Comparison of ENCODE assay signal across 18 cellular contexts in genomic region chr21:44333701-44334636, GRCh38. TPM values are rescaled to one million over a fixed set of nuclear protein-coding genes. Genes with fewer than 3 reads are reported as not detected.
"Had no signal": no experiment of that assay in that cellular context is flagged by ENCODE, and none has a peak within 500 bp of the region (broad histone marks: within the 10 kb centered on the region; RNA-seq: fewer than 3 reads in every experiment).

No MANE protein-coding gene starts in this region.

- H3K4me3 ChIP-seq: dorsolateral prefrontal cortex, transverse colon, vagina had no signal

- H3K9me3 Mint-ChIP-seq: activated naive CD4-positive, alpha-beta T cell treated with anti-CD3 and anti-CD28 coated beads for 36 hours; activated T-helper 17 cell treated with anti-CD3 and anti-CD28 coated beads, Interleukin-2, amount 50 U/mL, for 72 hours; natural killer cell treated with Interleukin-12 subunit alpha and Interleukin-12 subunit beta and Interleukin-15 and Interleukin-18, amount 100 ng/mL, for 72 hours had no signal

- H3K27ac Mint-ChIP-seq: activated naive CD4-positive, alpha-beta T cell treated with anti-CD3 and anti-CD28 coated beads for 36 hours; activated T-helper 17 cell treated with anti-CD3 and anti-CD28 coated beads, Interleukin-2, amount 50 U/mL, for 72 hours; natural killer cell treated with Interleukin-12 subunit alpha and Interleukin-12 subunit beta and Interleukin-15 and Interleukin-18, amount 100 ng/mL, for 72 hours had no signal

- H3K27me3 Mint-ChIP-seq: activated T-helper 17 cell treated with anti-CD3 and anti-CD28 coated beads, Interleukin-2, amount 50 U/mL, for 72 hours; natural killer cell treated with Interleukin-12 subunit alpha and Interleukin-12 subunit beta and Interleukin-15 and Interleukin-18, amount 100 ng/mL, for 72 hours had no signal

- H3K36me3 Mint-ChIP-seq: natural killer cell treated with Interleukin-12 subunit alpha and Interleukin-12 subunit beta and Interleukin-15 and Interleukin-18, amount 100 ng/mL, for 72 hours had no signal

- ATAC-seq: activated T-helper 17 cell treated with anti-CD3 and anti-CD28 coated beads, Interleukin-2, amount 50 U/mL, for 72 hours; natural killer cell treated with Interleukin-12 subunit alpha and Interleukin-12 subunit beta and Interleukin-15 and Interleukin-18, amount 100 ng/mL, for 72 hours; right cardiac atrium; stimulated activated naive CD8-positive, alpha-beta T cell treated with anti-CD3 and anti-CD28 coated beads, Interleukin-15, Interleukin-2, amounts not matched to agents 100 U/mL and 50 U/mL, for 24 hours had no signal

- H3K9me3 ChIP-seq: transverse colon, vagina had no signal

- H3K27ac ChIP-seq: transverse colon, vagina had no signal

- H3K4me3 Mint-ChIP-seq: activated naive CD4-positive, alpha-beta T cell treated with anti-CD3 and anti-CD28 coated beads for 36 hours; activated T-helper 17 cell treated with anti-CD3 and anti-CD28 coated beads, Interleukin-2, amount 50 U/mL, for 72 hours; natural killer cell treated with Interleukin-12 subunit alpha and Interleukin-12 subunit beta and Interleukin-15 and Interleukin-18, amount 100 ng/mL, for 72 hours had no signal

- FAIRE-seq: small intestine had no signal

- H3K27me3 ChIP-seq: dorsolateral prefrontal cortex, transverse colon, vagina had no signal

- DNase-seq: activated CD4-positive, alpha-beta T cell treated with anti-CD3 and anti-CD28 coated beads, Interleukin-2, amount 50 U/mL, for 1 hour; activated naive CD4-positive, alpha-beta T cell treated with anti-CD3 and anti-CD28 coated beads for 36 hours; activated T-cell treated with anti-CD3 and anti-CD28 coated beads for 4 hours; hypothalamus; nucleus accumbens; small intestine; stimulated activated CD4-positive, alpha-beta T cell treated with anti-CD3 and anti-CD28 coated beads, Interleukin-4, amount 100 ng/mL, for 24 hours; stimulated activated naive CD8-positive, alpha-beta T cell treated with anti-CD3 and anti-CD28 coated beads, Interleukin-15, Interleukin-2, amounts not matched to agents 100 U/mL and 50 U/mL, for 24 hours; transverse colon had no signal

- H3K4me1 Mint-ChIP-seq: activated T-helper 17 cell treated with anti-CD3 and anti-CD28 coated beads, Interleukin-2, amount 50 U/mL, for 72 hours had no signal

RNA-seq across cellular contexts. Expression of gene AIRE, which starts 48.3 kb away (rescaled TPM):
- total RNA-seq: activated CD8-positive, alpha-beta memory T cell treated with anti-CD3 and anti-CD28 coated beads for 36 hours; activated naive CD4-positive, alpha-beta T cell treated with anti-CD3 and anti-CD28 coated beads for 36 hours; activated T-helper 17 cell treated with anti-CD3 and anti-CD28 coated beads, Interleukin-2, amount 50 U/mL, for 72 hours; glomerular endothelial cell; mesenteric fat pad; natural killer cell treated with Interleukin-12 subunit alpha and Interleukin-12 subunit beta and Interleukin-15 and Interleukin-18, amount 100 ng/mL, for 72 hours; posterior vena cava; transverse colon had no signal
